ENCODE assay signal across 16 cellular contexts in genomic region chr2:203720011-203720410, GRCh38. TPM values are rescaled to one million over a fixed set of nuclear protein-coding genes. Genes with fewer than 3 reads are reported as not detected.
A peak's percentile ranks its signal among the peaks of the same experiment; 100 is the strongest.
DNase-seq lines count a peak whose midpoint lies in the region; ATAC-seq, FAIRE-seq and TF ChIP-seq lines count a peak whose summit lies in the region.
"Had no signal": no experiment of that assay in that cellular context is flagged by ENCODE, and none has a peak within 500 bp of the region (broad histone marks: within the 10 kb centered on the region; RNA-seq: fewer than 3 reads in every experiment).

No MANE protein-coding gene starts in this region.

- H3K9me3 ChIP-seq in small intestine (ENCODE audit: control insufficient read depth, low read depth) (no peaks in the 10 kb centered on the region), transverse colon (no peaks in the 10 kb centered on the region)
- H3K9me3 ChIP-seq: right atrium auricular region, upper lobe of right lung had no signal

- WGBS in small intestine, 3 donors: 41 to 56% (median 53%) methylated on average over 2 of the region's 2 CpGs
- WGBS in transverse colon (ENCODE audit: low coverage in 1 of 2), 2 donors: 67 to 74% methylated on average over 2 of the region's 2 CpGs

- intact Hi-C loops in transverse colon (cut with DNase I; ENCODE audit: low total_unique reads): no loop called here

- H3K27ac ChIP-seq in small intestine (ENCODE audit: low read depth in 1 of 2, low read length in 1 of 2): peak overlapping the region in 1 of 2 donors; percentile 4
- H3K27ac ChIP-seq in transverse colon: peak overlapping the region in 1 of 4 donors; percentile 10
- H3K27ac ChIP-seq: GM23248, right atrium auricular region, upper lobe of right lung had no signal

- peak overlapping the region; percentile 91 for H3K27ac Mint-ChIP-seq in activated naive CD4-positive, alpha-beta T cell treated with anti-CD3 and anti-CD28 coated beads, Interleukin-2, amount 10 ng/mL, durations not matched to agents 7 days and 5 days
- H3K27ac Mint-ChIP-seq in activated naive CD8-positive, alpha-beta T cell treated with anti-CD3 and anti-CD28 coated beads, Interleukin-2, amount 10 ng/mL, durations not matched to agents 7 days and 5 days: peak overlapping the region; percentile 91

- peaks cover 62% of the 10 kb centered on the region for H3K36me3 Mint-ChIP-seq in activated naive CD4-positive, alpha-beta T cell treated with anti-CD3 and anti-CD28 coated beads, Interleukin-2, amount 10 ng/mL, durations not matched to agents 7 days and 5 days
- peaks cover 24% of the 10 kb centered on the region for H3K36me3 Mint-ChIP-seq in activated naive CD8-positive, alpha-beta T cell treated with anti-CD3 and anti-CD28 coated beads, Interleukin-2, amount 10 ng/mL, durations not matched to agents 7 days and 5 days

- H3K4me3 ChIP-seq in small intestine (ENCODE audit: low read depth in 1 of 2, low read length in 2 of 2) (no peak overlapping the region), transverse colon (no peak overlapping the region)
- H3K4me3 ChIP-seq: GM23248, right atrium auricular region, upper lobe of right lung had no signal

- CTCF ChIA-PET in activated naive CD4-positive, alpha-beta T cell treated with anti-CD3 and anti-CD28 coated beads, Interleukin-2, amount 10 ng/mL, durations not matched to agents 7 days and 5 days (lab: Charles Lee): interaction anchor here (1.0 to 7.9 kb wide), 7 partner anchors 11 to 62 kb away, joined by 3 to 56 read pairs (median 4); partner anchors contain the start of gene CD28

- no peak for FAIRE-seq in small intestine (lab: Jason Lieb, UNC)
- FAIRE-seq: frontal cortex had no signal

- peak overlapping the region; percentile 70 for H3K4me3 Mint-ChIP-seq in activated naive CD4-positive, alpha-beta T cell treated with anti-CD3 and anti-CD28 coated beads, Interleukin-2, amount 10 ng/mL, durations not matched to agents 7 days and 5 days
- H3K4me3 Mint-ChIP-seq in activated naive CD8-positive, alpha-beta T cell treated with anti-CD3 and anti-CD28 coated beads, Interleukin-2, amount 10 ng/mL, durations not matched to agents 7 days and 5 days: peak overlapping the region; percentile 61
- H3K4me3 Mint-ChIP-seq: neural crest cell had no signal

- in situ Hi-C loops in transverse colon (cut with MboI; ENCODE audit: low pct_ligation_motif_present in 1 of 4, low pct_unique_long_range_greater_than_20kb in 1 of 4, low sequenced_read_pairs in 3 of 4): no loop called here

- no peak for TF ChIP-seq CTCF in transverse colon (IDR thresholded peaks at IDR 0.05)

- POLR2A ChIA-PET in activated naive CD8-positive, alpha-beta T cell treated with anti-CD3 and anti-CD28 coated beads, Interleukin-2, amount 10 ng/mL, durations not matched to agents 7 days and 5 days (lab: Charles Lee): interaction anchor here (0.7 to 5.9 kb wide), 9 partner anchors 9 to 85 kb away, joined by 3 to 75 read pairs (median 5); partner anchors contain the start of gene CD28

- peak; percentile 58 for ATAC-seq in activated naive CD8-positive, alpha-beta T cell treated with anti-CD3 and anti-CD28 coated beads, Interleukin-2, amount 10 ng/mL, durations not matched to agents 7 days and 5 days (ENCODE audit: low read depth)
- no peak for ATAC-seq in esophagus mucosa
- ATAC-seq: upper lobe of right lung had no signal

- no peak for TF ChIP-seq EP300 in transverse colon (IDR thresholded peaks at IDR 0.05; ENCODE audit: low read depth)

- no peak for TF ChIP-seq POLR2A in transverse colon (IDR thresholded peaks at IDR 0.05)

- H3K27me3 ChIP-seq in small intestine (ENCODE audit: control insufficient read depth in 2 of 2, insufficient read depth in 2 of 2, low read length in 2 of 2): no peaks in the 10 kb centered on the region
- no peaks in the 10 kb centered on the region for H3K27me3 ChIP-seq in transverse colon
- H3K27me3 ChIP-seq: right atrium auricular region, upper lobe of right lung had no signal

- no peaks in the 10 kb centered on the region for H3K27me3 Mint-ChIP-seq in activated naive CD4-positive, alpha-beta T cell treated with anti-CD3 and anti-CD28 coated beads, Interleukin-2, amount 10 ng/mL, durations not matched to agents 7 days and 5 days
- H3K27me3 Mint-ChIP-seq in activated naive CD8-positive, alpha-beta T cell treated with anti-CD3 and anti-CD28 coated beads, Interleukin-2, amount 10 ng/mL, durations not matched to agents 7 days and 5 days: no peaks in the 10 kb centered on the region

- DNase-seq in activated naive CD4-positive, alpha-beta T cell treated with anti-CD3 and anti-CD28 coated beads, Interleukin-2, amount 10 ng/mL, durations not matched to agents 7 days and 5 days: peak; percentile 58
- DNase-seq in activated naive CD4-positive, alpha-beta T cell treated with Interleukin-2 at 50 U/mL for 16 hours: no peak
- DNase-seq in SW480 (ENCODE audit: low spot score) (peak; percentile 37), small intestine (peak; percentile 32), transverse colon (no peak), GM19240 (ENCODE audit: insufficient read length, low spot score) (no peak)
- DNase-seq in activated naive CD8-positive, alpha-beta T cell treated with anti-CD3 and anti-CD28 coated beads, Interleukin-2, amount 10 ng/mL, durations not matched to agents 7 days and 5 days: no peak
- DNase-seq: DMS53, GM23248, NCI-H774, upper lobe of right lung had no signal

- H3K36me3 ChIP-seq in small intestine (ENCODE audit: control insufficient read depth in 2 of 2, insufficient read depth in 2 of 2, low read length in 2 of 2): no peaks in the 10 kb centered on the region
- no peaks in the 10 kb centered on the region for H3K36me3 ChIP-seq in transverse colon
- H3K36me3 ChIP-seq: right atrium auricular region, upper lobe of right lung had no signal

- peaks cover 10% of the 10 kb centered on the region for H3K9me3 Mint-ChIP-seq in activated naive CD4-positive, alpha-beta T cell treated with anti-CD3 and anti-CD28 coated beads, Interleukin-2, amount 10 ng/mL, durations not matched to agents 7 days and 5 days
- peaks cover 2% of the 10 kb centered on the region for H3K9me3 Mint-ChIP-seq in activated naive CD8-positive, alpha-beta T cell treated with anti-CD3 and anti-CD28 coated beads, Interleukin-2, amount 10 ng/mL, durations not matched to agents 7 days and 5 days

- H3K4me1 ChIP-seq in small intestine (ENCODE audit: control insufficient read depth in 2 of 2, insufficient read depth in 1 of 2, low read depth in 1 of 2, low read length in 1 of 2) (peaks cover 2 to 3% of the 10 kb centered on the region in 2 donors), transverse colon (peaks cover 0 to 7% (median 0%) of the 10 kb centered on the region in 4 donors)
- H3K4me1 ChIP-seq: right atrium auricular region had no signal

- H3K4me1 Mint-ChIP-seq in activated naive CD4-positive, alpha-beta T cell treated with anti-CD3 and anti-CD28 coated beads, Interleukin-2, amount 10 ng/mL, durations not matched to agents 7 days and 5 days: peaks cover 94% of the 10 kb centered on the region
- peaks cover 71% of the 10 kb centered on the region for H3K4me1 Mint-ChIP-seq in activated naive CD8-positive, alpha-beta T cell treated with anti-CD3 and anti-CD28 coated beads, Interleukin-2, amount 10 ng/mL, durations not matched to agents 7 days and 5 days

RNA-seq across cellular contexts. Expression of gene CD28, which starts 13.6 kb away (rescaled TPM):
- total RNA-seq in activated naive CD8-positive, alpha-beta T cell treated with anti-CD3 and anti-CD28 coated beads, Interleukin-2, amount 10 ng/mL, durations not matched to agents 7 days and 5 days: 10 to 100 TPM; 52.7 to 58.9 TPM
- under 1 TPM; under 0.01 to 0.31 (median 0.22) TPM for polyA plus RNA-seq in small intestine
- total RNA-seq in esophagus mucosa: 0.28 TPM
- total RNA-seq in transverse colon: 1 to 10 TPM in 2 of 4 donors, under 1 TPM in 1, not detected in 1; 0.68 to 2.4 (median 1.5) TPM
- total RNA-seq: M059J, neural crest cell had no signal

Comparison
In these comparisons a context has a peak if more than half of its experiments do, and no peak if none do; other contexts are left out.
1. DNase-seq: peak in activated naive CD4-positive, alpha-beta T cell treated with anti-CD3 and anti-CD28 coated beads, Interleukin-2, amount 10 ng/mL, durations not matched to agents 7 days and 5 days (single experiment), SW480 (single experiment) and small intestine (single experiment); none in activated naive CD4-positive, alpha-beta T cell treated with Interleukin-2 at 50 U/mL for 16 hours (single experiment), activated naive CD8-positive, alpha-beta T cell treated with anti-CD3 and anti-CD28 coated beads, Interleukin-2, amount 10 ng/mL, durations not matched to agents 7 days and 5 days (single experiment), transverse colon (single experiment) and GM19240 (single experiment).
2. RNA of gene CD28, which starts 13.6 kb away (total RNA-seq): 52.7 to 58.9 TPM in activated naive CD8-positive, alpha-beta T cell treated with anti-CD3 and anti-CD28 coated beads, Interleukin-2, amount 10 ng/mL, durations not matched to agents 7 days and 5 days; 0.68 to 2.4 TPM in transverse colon and 0.28 TPM in esophagus mucosa (single experiment); every median in the first group is over 10 times any median in the second.